In the genomic region with DNA sequence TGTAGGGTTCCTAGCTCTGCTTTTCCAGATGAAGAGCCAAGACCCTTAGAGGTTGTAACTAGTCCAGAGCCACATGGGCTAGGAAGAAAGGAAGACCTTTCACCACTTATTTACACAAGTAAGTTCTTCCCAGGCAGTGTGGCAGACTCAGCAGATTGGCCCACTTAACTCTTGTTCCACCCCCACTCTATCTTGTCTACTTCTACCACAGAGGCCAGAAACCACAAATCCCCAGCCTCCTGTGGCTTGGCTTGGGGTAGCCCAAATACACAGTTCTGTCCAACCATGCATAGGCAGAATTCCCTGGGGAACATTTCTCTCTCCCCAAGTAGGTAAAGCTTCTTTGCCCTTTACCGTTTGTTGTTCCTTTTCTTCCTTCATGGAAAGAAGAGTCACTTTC, we compare ENCODE assay signal across 20 cellular contexts.
"Had no signal": no experiment of that assay in that cellular context is flagged by ENCODE, and none has a peak within 500 bp of the region (broad histone marks: within the 10 kb centered on the region; RNA-seq: fewer than 3 reads in every experiment).

No MANE protein-coding gene starts in this region.

- DNase-seq: activated CD4-positive, alpha-beta T cell treated with anti-CD3 and anti-CD28 coated beads, Interleukin-2, amount 50 U/mL, for 1 hour; activated gamma-delta T cell treated with Interleukin-2 at 50 U/mL for 16 hours; activated T-cell treated with anti-CD3 and anti-CD28 coated beads, Interleukin-2, amount 50 U/mL, for 1 hour; anterior cingulate cortex; brain microvascular endothelial cell; caudate nucleus; effector CD8-positive, alpha-beta T cell; glutamatergic neuron; immature natural killer cell; naive thymus-derived CD8-positive, alpha-beta T cell; stimulated activated CD4-positive, alpha-beta T cell treated with anti-CD3 and anti-CD28 coated beads, Interleukin-12 subunit alpha, Interleukin-12 subunit beta, amount 100 ng/mL, for 4 hours; stimulated activated CD4-positive, alpha-beta T cell treated with anti-CD3 and anti-CD28 coated beads, Interleukin-4, amount 100 ng/mL, for 4 hours; stimulated activated naive CD8-positive, alpha-beta T cell treated with anti-CD3 and anti-CD28 coated beads, Interleukin-15, amount 100 ng/mL, for 72 hours; T-helper 2 cell; tibial artery had no signal

- H3K9me3 ChIP-seq: tibial artery had no signal

- H3K36me3 ChIP-seq: brain microvascular endothelial cell, tibial artery had no signal

- FAIRE-seq: frontal cortex had no signal

- H3K79me2 ChIP-seq: hepatocyte had no signal

- H3K4me3 ChIP-seq: hepatocyte, tibial artery had no signal

- H3K4me2 ChIP-seq: hepatocyte had no signal

- H2AFZ ChIP-seq: hepatocyte had no signal

- ATAC-seq: activated CD4-positive, CD25-positive, alpha-beta regulatory T cell treated with anti-CD3 and anti-CD28 coated beads, Interleukin-2, amount 50 U/mL, for 24 hours; left lobe of liver; naive thymus-derived CD8-positive, alpha-beta T cell; stimulated activated naive CD8-positive, alpha-beta T cell treated with anti-CD3 and anti-CD28 coated beads, Interleukin-15, amount 100 ng/mL, for 72 hours had no signal

- H3K27me3 ChIP-seq: brain microvascular endothelial cell, hepatocyte, tibial artery had no signal

- H3K27ac ChIP-seq: brain microvascular endothelial cell, hepatocyte, tibial artery, VCaP had no signal
